ENCODE assay signal across 2 cellular contexts in genomic region chr9:111622626-111623025, GRCh38.
TF ChIP-seq lines count a peak whose summit lies in the region.

No MANE protein-coding gene starts in this region.

TF ChIP-seq in A549, 52 proteins besides CTCF, POLR2A, EP300 and RAD21:
- peak; percentile 91 to 93 for TF ChIP-seq CEBPB (IDR thresholded peaks at IDR 0.05)
- no peak for TF ChIP-seq HMGXB4 (CRISPR knock-in tag; IDR thresholded peaks at IDR 0.05; ENCODE audit: borderline replicate concordance)
- TF ChIP-seq ZNF302 (CRISPR knock-in tag; IDR thresholded peaks at IDR 0.05): no peak
- TF ChIP-seq HEYL (CRISPR knock-in tag; IDR thresholded peaks at IDR 0.05): no peak
- peak; percentile 58; the same call in 1 of the 2 replicates for TF ChIP-seq HOXB5 (CRISPR knock-in tag; IDR thresholded peaks at IDR 0.05)
- TF ChIP-seq HOXA7 (CRISPR knock-in tag; IDR thresholded peaks at IDR 0.05): no peak
- TF ChIP-seq ZSCAN20 (CRISPR knock-in tag; IDR thresholded peaks at IDR 0.05): no peak
- no peak for TF ChIP-seq MAZ (IDR thresholded peaks at IDR 0.05; ENCODE audit: borderline replicate concordance, low read depth, low read length)
- no peak for TF ChIP-seq CBX8 (IDR thresholded peaks at IDR 0.05)
- no peak for TF ChIP-seq FOXS1 (CRISPR knock-in tag; IDR thresholded peaks at IDR 0.05)
- TF ChIP-seq USF2 (IDR thresholded peaks at IDR 0.05): no peak
- no peak for TF ChIP-seq MAFK (IDR thresholded peaks at IDR 0.05; ENCODE audit: partially characterized antibody)
- no peak for TF ChIP-seq GATA3 (IDR thresholded peaks at IDR 0.05; ENCODE audit: borderline replicate concordance)
- no peak for TF ChIP-seq CHD2 (IDR thresholded peaks at IDR 0.05; ENCODE audit: low read length, partially characterized antibody)
- TF ChIP-seq RFX5 (IDR thresholded peaks at IDR 0.05): no peak
- TF ChIP-seq ATOH8 (CRISPR knock-in tag; IDR thresholded peaks at IDR 0.05; ENCODE audit: low read depth): no peak
- TF ChIP-seq NR3C1 (IDR thresholded peaks at IDR 0.05): no peak
- no peak for TF ChIP-seq NFE2L2 (conservative IDR thresholded peaks at IDR 0.05; ENCODE audit: low read length)
- TF ChIP-seq, protein P1, sequence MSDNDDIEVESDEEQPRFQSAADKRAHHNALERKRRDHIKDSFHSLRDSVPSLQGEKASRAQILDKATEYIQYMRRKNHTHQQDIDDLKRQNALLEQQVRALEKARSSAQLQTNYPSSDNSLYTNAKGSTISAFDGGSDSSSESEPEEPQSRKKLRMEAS (IDR thresholded peaks at IDR 0.05): no peak
- TF ChIP-seq JUNB (IDR thresholded peaks at IDR 0.05): peak; percentile 55
- TF ChIP-seq KDM1A (IDR thresholded peaks at IDR 0.05; ENCODE audit: low read depth): no peak
- TF ChIP-seq, protein P2, sequence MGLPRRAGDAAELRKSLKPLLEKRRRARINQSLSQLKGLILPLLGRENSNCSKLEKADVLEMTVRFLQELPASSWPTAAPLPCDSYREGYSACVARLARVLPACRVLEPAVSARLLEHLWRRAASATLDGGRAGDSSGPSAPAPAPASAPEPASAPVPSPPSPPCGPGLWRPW (IDR thresholded peaks at IDR 0.05): 0 out of 2 replicates have a peak, but pooled peaks have one; percentile 29
- TF ChIP-seq HDAC2 (IDR thresholded peaks at IDR 0.05): no peak
- no peak for TF ChIP-seq ZC3H11A (IDR thresholded peaks at IDR 0.05)
- TF ChIP-seq TP53 (CRISPR knock-in tag; IDR thresholded peaks at IDR 0.05): no peak
- TF ChIP-seq FOSL2 (IDR thresholded peaks at IDR 0.05): peak; percentile 63
- TF ChIP-seq FOSL2 (CRISPR knock-in tag; IDR thresholded peaks at IDR 0.05): peak; percentile 84
- TF ChIP-seq BHLHE40 (IDR thresholded peaks at IDR 0.05; ENCODE audit: low read depth, low read length): no peak
- TF ChIP-seq ESRRA (IDR thresholded peaks at IDR 0.05; ENCODE audit: borderline replicate concordance, low read length): no peak
- TF ChIP-seq EHMT2 (IDR thresholded peaks at IDR 0.05; ENCODE audit: low read depth): no peak
- no peak for TF ChIP-seq POLR2AphosphoS2 (conservative IDR thresholded peaks at IDR 0.05; ENCODE audit: low read length)
- TF ChIP-seq RCOR1 (IDR thresholded peaks at IDR 0.05; ENCODE audit: low read depth, low read length): no peak
- no peak for TF ChIP-seq EHF (CRISPR knock-in tag; IDR thresholded peaks at IDR 0.05)

TF ChIP-seq in HepG2, 621 proteins besides CTCF, POLR2A, EP300 and RAD21:
- TF ChIP-seq SMC3 (IDR thresholded peaks at IDR 0.05; ENCODE audit: low read length) (peak; percentile 4; the same call in 1 of the 2 replicates), ZNF574 (CRISPR knock-in tag; IDR thresholded peaks at IDR 0.05) (no peak), ZSCAN31 (CRISPR knock-in tag; IDR thresholded peaks at IDR 0.05; ENCODE audit: low read depth) (no peak), GATAD2A (CRISPR knock-in tag; IDR thresholded peaks at IDR 0.05) (peak; percentile 33; the same call in 1 of the 2 replicates), CEBPG (CRISPR knock-in tag; IDR thresholded peaks at IDR 0.05) (peak; percentile 61), SAP130 (CRISPR knock-in tag; IDR thresholded peaks at IDR 0.05; ENCODE audit: low read depth) (no peak), POGZ (CRISPR knock-in tag; IDR thresholded peaks at IDR 0.05) (no peak), ZNF839 (CRISPR knock-in tag; IDR thresholded peaks at IDR 0.05; ENCODE audit: borderline replicate concordance) (no peak), KDM1A (CRISPR knock-in tag; IDR thresholded peaks at IDR 0.05) (peak; percentile 33; the same call in 1 of the 2 replicates), ARID3A (IDR thresholded peaks at IDR 0.05; ENCODE audit: low read depth, low read length) (peak; percentile 57; the same call in 1 of the 2 replicates), FOXA3 (CRISPR knock-in tag; IDR thresholded peaks at IDR 0.05) (peak; percentile 26; the same call in 1 of the 2 replicates), TCF7 (IDR thresholded peaks at IDR 0.05; ENCODE audit: low read depth) (peak; percentile 38; the same call in 1 of the 2 replicates), ZNF674 (CRISPR knock-in tag; IDR thresholded peaks at IDR 0.05; ENCODE audit: low read depth) (no peak), FOSL1 (CRISPR knock-in tag; IDR thresholded peaks at IDR 0.05; ENCODE audit: borderline replicate concordance) (peak; percentile 54; the same call in 1 of the 2 replicates), NCOA2 (CRISPR knock-in tag; IDR thresholded peaks at IDR 0.05) (0 out of 2 replicates have a peak, but pooled peaks have one; percentile 30), BCL6 (CRISPR knock-in tag; IDR thresholded peaks at IDR 0.05) (0 out of 2 replicates have a peak, but pooled peaks have one; percentile 13), HMG20A (CRISPR knock-in tag; IDR thresholded peaks at IDR 0.05; ENCODE audit: borderline replicate concordance) (peak; percentile 76), CCAR2 (optimal IDR thresholded peaks at IDR 0.05; ENCODE audit: low read depth, low read length) (no peak), TEAD3 (CRISPR knock-in tag; optimal IDR thresholded peaks at IDR 0.05; ENCODE audit: borderline replicate concordance) (peak; percentile 66), FOSL2 (CRISPR knock-in tag; IDR thresholded peaks at IDR 0.05) (peak; percentile 98), ZNF558 (CRISPR knock-in tag; IDR thresholded peaks at IDR 0.05; ENCODE audit: borderline replicate concordance) (no peak), ZNF17 (CRISPR knock-in tag; IDR thresholded peaks at IDR 0.05) (no peak), CEBPB (IDR thresholded peaks at IDR 0.05; ENCODE audit: borderline replicate concordance, low read depth, low read length) (peak; percentile 93), GFI1 (CRISPR knock-in tag; IDR thresholded peaks at IDR 0.05; ENCODE audit: borderline replicate concordance) (peak; percentile 80), MZF1 (CRISPR knock-in tag; IDR thresholded peaks at IDR 0.05; ENCODE audit: borderline replicate concordance) (no peak)
- TF ChIP-seq, protein P3, sequence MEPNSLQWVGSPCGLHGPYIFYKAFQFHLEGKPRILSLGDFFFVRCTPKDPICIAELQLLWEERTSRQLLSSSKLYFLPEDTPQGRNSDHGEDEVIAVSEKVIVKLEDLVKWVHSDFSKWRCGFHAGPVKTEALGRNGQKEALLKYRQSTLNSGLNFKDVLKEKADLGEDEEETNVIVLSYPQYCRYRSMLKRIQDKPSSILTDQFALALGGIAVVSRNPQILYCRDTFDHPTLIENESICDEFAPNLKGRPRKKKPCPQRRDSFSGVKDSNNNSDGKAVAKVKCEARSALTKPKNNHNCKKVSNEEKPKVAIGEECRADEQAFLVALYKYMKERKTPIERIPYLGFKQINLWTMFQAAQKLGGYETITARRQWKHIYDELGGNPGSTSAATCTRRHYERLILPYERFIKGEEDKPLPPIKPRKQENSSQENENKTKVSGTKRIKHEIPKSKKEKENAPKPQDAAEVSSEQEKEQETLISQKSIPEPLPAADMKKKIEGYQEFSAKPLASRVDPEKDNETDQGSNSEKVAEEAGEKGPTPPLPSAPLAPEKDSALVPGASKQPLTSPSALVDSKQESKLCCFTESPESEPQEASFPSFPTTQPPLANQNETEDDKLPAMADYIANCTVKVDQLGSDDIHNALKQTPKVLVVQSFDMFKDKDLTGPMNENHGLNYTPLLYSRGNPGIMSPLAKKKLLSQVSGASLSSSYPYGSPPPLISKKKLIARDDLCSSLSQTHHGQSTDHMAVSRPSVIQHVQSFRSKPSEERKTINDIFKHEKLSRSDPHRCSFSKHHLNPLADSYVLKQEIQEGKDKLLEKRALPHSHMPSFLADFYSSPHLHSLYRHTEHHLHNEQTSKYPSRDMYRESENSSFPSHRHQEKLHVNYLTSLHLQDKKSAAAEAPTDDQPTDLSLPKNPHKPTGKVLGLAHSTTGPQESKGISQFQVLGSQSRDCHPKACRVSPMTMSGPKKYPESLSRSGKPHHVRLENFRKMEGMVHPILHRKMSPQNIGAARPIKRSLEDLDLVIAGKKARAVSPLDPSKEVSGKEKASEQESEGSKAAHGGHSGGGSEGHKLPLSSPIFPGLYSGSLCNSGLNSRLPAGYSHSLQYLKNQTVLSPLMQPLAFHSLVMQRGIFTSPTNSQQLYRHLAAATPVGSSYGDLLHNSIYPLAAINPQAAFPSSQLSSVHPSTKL (CRISPR knock-in tag; IDR thresholded peaks at IDR 0.05): peak; percentile 68
- TF ChIP-seq, protein P4, sequence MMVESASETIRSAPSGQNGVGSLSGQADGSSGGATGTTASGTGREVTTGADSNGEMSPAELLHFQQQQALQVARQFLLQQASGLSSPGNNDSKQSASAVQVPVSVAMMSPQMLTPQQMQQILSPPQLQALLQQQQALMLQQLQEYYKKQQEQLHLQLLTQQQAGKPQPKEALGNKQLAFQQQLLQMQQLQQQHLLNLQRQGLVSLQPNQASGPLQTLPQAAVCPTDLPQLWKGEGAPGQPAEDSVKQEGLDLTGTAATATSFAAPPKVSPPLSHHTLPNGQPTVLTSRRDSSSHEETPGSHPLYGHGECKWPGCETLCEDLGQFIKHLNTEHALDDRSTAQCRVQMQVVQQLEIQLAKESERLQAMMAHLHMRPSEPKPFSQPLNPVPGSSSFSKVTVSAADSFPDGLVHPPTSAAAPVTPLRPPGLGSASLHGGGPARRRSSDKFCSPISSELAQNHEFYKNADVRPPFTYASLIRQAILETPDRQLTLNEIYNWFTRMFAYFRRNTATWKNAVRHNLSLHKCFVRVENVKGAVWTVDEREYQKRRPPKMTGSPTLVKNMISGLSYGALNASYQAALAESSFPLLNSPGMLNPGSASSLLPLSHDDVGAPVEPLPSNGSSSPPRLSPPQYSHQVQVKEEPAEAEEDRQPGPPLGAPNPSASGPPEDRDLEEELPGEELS (CRISPR knock-in tag; IDR thresholded peaks at IDR 0.05): no peak
- TF ChIP-seq, protein P5, sequence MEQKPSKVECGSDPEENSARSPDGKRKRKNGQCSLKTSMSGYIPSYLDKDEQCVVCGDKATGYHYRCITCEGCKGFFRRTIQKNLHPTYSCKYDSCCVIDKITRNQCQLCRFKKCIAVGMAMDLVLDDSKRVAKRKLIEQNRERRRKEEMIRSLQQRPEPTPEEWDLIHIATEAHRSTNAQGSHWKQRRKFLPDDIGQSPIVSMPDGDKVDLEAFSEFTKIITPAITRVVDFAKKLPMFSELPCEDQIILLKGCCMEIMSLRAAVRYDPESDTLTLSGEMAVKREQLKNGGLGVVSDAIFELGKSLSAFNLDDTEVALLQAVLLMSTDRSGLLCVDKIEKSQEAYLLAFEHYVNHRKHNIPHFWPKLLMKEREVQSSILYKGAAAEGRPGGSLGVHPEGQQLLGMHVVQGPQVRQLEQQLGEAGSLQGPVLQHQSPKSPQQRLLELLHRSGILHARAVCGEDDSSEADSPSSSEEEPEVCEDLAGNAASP (CRISPR knock-in tag; IDR thresholded peaks at IDR 0.05; ENCODE audit: borderline replicate concordance): no peak
- TF ChIP-seq, protein P6, sequence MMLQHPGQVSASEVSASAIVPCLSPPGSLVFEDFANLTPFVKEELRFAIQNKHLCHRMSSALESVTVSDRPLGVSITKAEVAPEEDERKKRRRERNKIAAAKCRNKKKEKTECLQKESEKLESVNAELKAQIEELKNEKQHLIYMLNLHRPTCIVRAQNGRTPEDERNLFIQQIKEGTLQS (CRISPR knock-in tag; IDR thresholded peaks at IDR 0.05): peak; percentile 70
